In genomic region chr12:12725086-12725955, GRCh38 we compare ENCODE assay signal across 1 cellular context.
TF ChIP-seq lines count a peak whose summit lies in the region.

No MANE protein-coding gene starts in this region.

TF ChIP-seq in A549, 52 proteins besides CTCF, POLR2A, EP300 and RAD21 (continued from another document):
- TF ChIP-seq PHF8 (IDR thresholded peaks at IDR 0.05; ENCODE audit: borderline replicate concordance, low read depth), result peak; percentile 54; the same call in 1 of the 2 replicates
- peak; percentile 86 to 96 for TF ChIP-seq JUN (IDR thresholded peaks at IDR 0.05)
